9 cellular contexts compared by ENCODE assay signal in genomic region chr9:37801959-37802711, GRCh38. TPM values are rescaled to one million over a fixed set of nuclear protein-coding genes. Genes with fewer than 3 reads are reported as not detected.
DNase-seq lines count a peak whose midpoint lies in the region; ATAC-seq, FAIRE-seq and TF ChIP-seq lines count a peak whose summit lies in the region.
"Had no signal": no experiment of that assay in that cellular context is flagged by ENCODE, and none has a peak within 500 bp of the region (broad histone marks: within the 10 kb centered on the region; RNA-seq: fewer than 3 reads in every experiment).

No MANE protein-coding gene starts in this region.

- H3K27me3 Mint-ChIP-seq in CD8-positive, alpha-beta memory T cell: no peaks in the 10 kb centered on the region

- dilution Hi-C loops in endothelial cell of umbilical vein (cut with MboI; ENCODE audit: extremely low pct_ligation_motif_present, low sequenced_read_pairs): no loop called here

- TF ChIP-seq POLR2A in endothelial cell of umbilical vein (IDR thresholded peaks at IDR 0.05; ENCODE audit: low read depth, low read length) (no peak), ovary (IDR thresholded peaks at IDR 0.05) (no peak), H54 (IDR thresholded peaks at IDR 0.05; ENCODE audit: low read depth, low read length) (no peak)

- H3K27ac Mint-ChIP-seq in CD8-positive, alpha-beta memory T cell: peak overlapping the region; percentile 12 to 95 (median 88)

- H3K4me2 ChIP-seq in OCI-LY3 (ENCODE audit: low read length) (peak overlapping the region; percentile 96), endothelial cell of umbilical vein (ENCODE audit: insufficient read depth, low read length) (peak overlapping the region; percentile 94)

- no peaks in the 10 kb centered on the region for H3K9me3 Mint-ChIP-seq in CD8-positive, alpha-beta memory T cell

- H3K36me3 Mint-ChIP-seq in CD8-positive, alpha-beta memory T cell: peaks cover 0 to 11% (median 2%) of the 10 kb centered on the region in 3 donors

- peak overlapping the region; percentile 92 for H3K4me3 ChIP-seq in CD8-positive, alpha-beta memory T cell (ENCODE audit: low read length)
- H3K4me3 ChIP-seq in OCI-LY3 (ENCODE audit: low read length): peak overlapping the region; percentile 93
- peak overlapping the region; percentile 23 to 64 (median 63) for H3K4me3 ChIP-seq in endothelial cell of umbilical vein (replicated peaks in 1 of 3; ENCODE audit: insufficient read depth in 1 of 3, low read depth in 1 of 3, low read length in 3 of 3)
- peak overlapping the region; percentile 99 for H3K4me3 ChIP-seq in ovary

- H4K20me1 ChIP-seq in OCI-LY3 (ENCODE audit: insufficient read depth, low read length) (peaks cover 28% of the 10 kb centered on the region), endothelial cell of umbilical vein (replicated peaks; ENCODE audit: control insufficient read depth, extremely low read depth, insufficient read depth, low read length) (peaks cover 7% of the 10 kb centered on the region)

- BruUV-seq in endothelial cell of umbilical vein (replicated peaks; lab: Mats Ljungman, UMichigan): TSS peak; percentile 58

- peak overlapping the region; percentile 88 to 99 (median 94) for H3K4me3 Mint-ChIP-seq in CD8-positive, alpha-beta memory T cell

- POLR2A ChIA-PET in CD8-positive, alpha-beta memory T cell (lab: Charles Lee): interaction anchor here (1.9 kb wide), 1 partner anchor 18 kb away, joined by 10 read pairs; the partner anchor contains the start of gene EXOSC3
- POLR2A ChIA-PET in endothelial cell of umbilical vein (lab: Charles Lee): interaction anchor here (1.8 kb wide), 1 partner anchor 17 kb away, joined by 7 read pairs; the partner anchor contains the start of gene EXOSC3

- no peak for ATAC-seq in HG02970 (IDR thresholded peaks at IDR 0.05; ENCODE audit: low FRiP score, unreplicated experiment)
- no peak for ATAC-seq in HG03432 (IDR thresholded peaks at IDR 0.05; ENCODE audit: unreplicated experiment)

- no peaks in the 10 kb centered on the region for H3K36me3 ChIP-seq in CD8-positive, alpha-beta memory T cell (ENCODE audit: insufficient read depth, low read length)
- H3K36me3 ChIP-seq in OCI-LY3 (replicated peaks; ENCODE audit: low read depth, low read length) (peaks cover 9% of the 10 kb centered on the region), endothelial cell of umbilical vein (ENCODE audit: control insufficient read depth in 2 of 2, extremely low read depth in 1 of 2, insufficient read depth in 2 of 2, low read length in 2 of 2) (no peaks in the 10 kb centered on the region), ovary (no peaks in the 10 kb centered on the region)

- peaks cover 44 to 60% (median 53%) of the 10 kb centered on the region in 3 donors for H3K4me1 Mint-ChIP-seq in CD8-positive, alpha-beta memory T cell

- peaks cover 32% of the 10 kb centered on the region for H3K4me1 ChIP-seq in CD8-positive, alpha-beta memory T cell (ENCODE audit: insufficient read depth, low read length)
- H3K4me1 ChIP-seq in OCI-LY3 (ENCODE audit: low read length) (peaks cover 22% of the 10 kb centered on the region), endothelial cell of umbilical vein (ENCODE audit: control insufficient read depth, extremely low read depth, insufficient read depth, low read length) (peaks cover 14% of the 10 kb centered on the region), ovary (ENCODE audit: insufficient read depth) (peaks cover 19% of the 10 kb centered on the region)

- H3K9me3 ChIP-seq in CD8-positive, alpha-beta memory T cell (ENCODE audit: low read length): no peaks in the 10 kb centered on the region
- H3K9me3 ChIP-seq in OCI-LY3 (ENCODE audit: insufficient read depth, low read length) (no peaks in the 10 kb centered on the region), endothelial cell of umbilical vein (replicated peaks; ENCODE audit: control insufficient read depth, insufficient read depth, low read length) (no peaks in the 10 kb centered on the region), ovary (no peaks in the 10 kb centered on the region)

- 41 to 54% (median 42%) methylated on average over 10 of the region's 10 CpGs for WGBS in ovary, 3 donors

- TF ChIP-seq EP300 in ovary (IDR thresholded peaks at IDR 0.05): no peak

- peak overlapping the region; percentile 65 for H3K27ac ChIP-seq in CD8-positive, alpha-beta memory T cell (ENCODE audit: low read depth, low read length)
- H3K27ac ChIP-seq in OCI-LY3 (ENCODE audit: low read length) (no peak overlapping the region), endothelial cell of umbilical vein (ENCODE audit: insufficient read depth, low read depth, low read length) (no peak overlapping the region), ovary (no peak overlapping the region)

- intact Hi-C loops in endothelial cell of umbilical vein (cut with micrococcal nuclease) (loop anchor here (2.0 to 5.0 kb wide), 3 partner anchors 49 to 590 kb away; partner anchors contain the start of genes ALDH1B1, SLC25A51 and TRMT10B), ovary (cut with DNase I) (no loop called here)

- CTCF ChIA-PET in CD8-positive, alpha-beta memory T cell (lab: Charles Lee): interaction anchor here (1.3 kb wide), 1 partner anchor 11 kb away, joined by 3 read pairs; no protein-coding TSS in a partner anchor
- CTCF ChIA-PET in endothelial cell of umbilical vein (lab: Charles Lee): interaction anchor here (1.1 kb wide), 1 partner anchor 461 kb away, joined by 3 read pairs; no protein-coding TSS in a partner anchor

- no peak for TF ChIP-seq CTCF in OCI-LY3 (IDR thresholded peaks at IDR 0.05; ENCODE audit: low read depth, low read length)
- no peak for TF ChIP-seq CTCF in endothelial cell of umbilical vein (IDR thresholded peaks at IDR 0.05; ENCODE audit: extremely low read depth in 1 of 2, insufficient read depth in 1 of 2, low read depth in 1 of 2, low read length in 2 of 2)
- TF ChIP-seq CTCF in ovary (IDR thresholded peaks at IDR 0.05): no peak

- no peak for DNase-seq in CD8-positive, alpha-beta memory T cell
- no peak for DNase-seq in endothelial cell of umbilical vein (ENCODE audit: low read depth, low spot score)
- DNase-seq in ovary: no peak
- DNase-seq in cerebellar cortex (ENCODE audit: low spot score): no peak
- DNase-seq in H54 (ENCODE audit: insufficient read length, low spot score): no peak
- DNase-seq: NCI-H774 had no signal

- FAIRE-seq in endothelial cell of umbilical vein (lab: Jason Lieb, UNC): no peak
- FAIRE-seq in H54 (lab: Jason Lieb, UNC): no peak

- H2AFZ ChIP-seq in OCI-LY3 (ENCODE audit: low read depth, low read length) (no peak overlapping the region), endothelial cell of umbilical vein (ENCODE audit: low read depth, low read length) (no peak overlapping the region)

- no peaks in the 10 kb centered on the region for H3K27me3 ChIP-seq in CD8-positive, alpha-beta memory T cell (ENCODE audit: insufficient read depth, low read length, poor library complexity, severe bottlenecking)
- H3K27me3 ChIP-seq in OCI-LY3 (ENCODE audit: low read depth, low read length): no peaks in the 10 kb centered on the region
- H3K27me3 ChIP-seq in endothelial cell of umbilical vein (ENCODE audit: control insufficient read depth in 2 of 2, insufficient read depth in 2 of 2, low read length in 2 of 2): no peaks in the 10 kb centered on the region
- H3K27me3 ChIP-seq in ovary: no peaks in the 10 kb centered on the region

- H3K9me1 ChIP-seq in endothelial cell of umbilical vein (replicated peaks; ENCODE audit: control insufficient read depth, extremely low read depth, insufficient read depth, low read length): no peaks in the 10 kb centered on the region

- H3K9ac ChIP-seq in OCI-LY3 (ENCODE audit: low read length) (peak overlapping the region; percentile 82), endothelial cell of umbilical vein (replicated peaks; ENCODE audit: extremely low read depth, insufficient read depth, low read length) (peak overlapping the region; percentile 67)

- peaks cover 58% of the 10 kb centered on the region for H3K79me2 ChIP-seq in OCI-LY3 (ENCODE audit: low read length)
- H3K79me2 ChIP-seq in endothelial cell of umbilical vein (ENCODE audit: control insufficient read depth, insufficient read depth, low read length): peaks cover 52% of the 10 kb centered on the region

RNA-seq across cellular contexts. Expression of gene DCAF10, which starts 1.5 kb away (rescaled TPM):
- 10 to 100 TPM; 14.9 to 15.1 TPM for total RNA-seq in CD8-positive, alpha-beta memory T cell
- polyA plus RNA-seq in CD8-positive, alpha-beta memory T cell: 27.2 TPM
- total RNA-seq in endothelial cell of umbilical vein (20.0 and 21.5 TPM in 2 replicates), ovary (10 to 100 TPM; 15.9 to 39.8 (median 26.6) TPM)
- polyA plus RNA-seq in endothelial cell of umbilical vein (11.3 and 13.1 TPM in 2 replicates), ovary (10 to 100 TPM in 1 of 2 donors, 1 to 10 TPM in 1; 9.0 to 16.4 TPM)
- polyA plus RNA-seq in endothelial cell of umbilical vein (2011; cell fraction: cytosol; rRNA removed): 13.1 and 13.4 TPM in 2 replicates
- polyA plus RNA-seq in endothelial cell of umbilical vein (2011; cell fraction: nucleus; rRNA removed): 18.3 and 21.1 TPM in 2 replicates
- 16.7 and 20.9 TPM in 2 replicates for polyA plus RNA-seq in endothelial cell of umbilical vein (2012)
- 53.2 and 54.3 TPM in 2 replicates for polyA minus RNA-seq in endothelial cell of umbilical vein
- 17.3 TPM for polyA minus RNA-seq in endothelial cell of umbilical vein (2011; cell fraction: cytosol; rRNA and poly(A)+ RNA removed)
- 20.3 and 33.5 TPM in 2 replicates for polyA minus RNA-seq in endothelial cell of umbilical vein (2011; cell fraction: nucleus; rRNA and poly(A)+ RNA removed)

RNA-seq across cellular contexts. Expression of gene EXOSC3, which starts 17.3 kb away (rescaled TPM):
- total RNA-seq in CD8-positive, alpha-beta memory T cell: 100 to 1,000 TPM; 107 to 112 TPM
- 23.8 TPM for polyA plus RNA-seq in CD8-positive, alpha-beta memory T cell
- total RNA-seq in endothelial cell of umbilical vein (38.0 and 39.1 TPM in 2 replicates), ovary (10 to 100 TPM; 28.8 to 40.0 (median 35.2) TPM)
- polyA plus RNA-seq in endothelial cell of umbilical vein (21.5 and 25.0 TPM in 2 replicates), ovary (10 to 100 TPM; 21.1 to 21.8 TPM)
- 16.2 and 18.4 TPM in 2 replicates for polyA plus RNA-seq in endothelial cell of umbilical vein (2011; cell fraction: cytosol; rRNA removed)
- polyA plus RNA-seq in endothelial cell of umbilical vein (2011; cell fraction: nucleus; rRNA removed): 9.7 and 13.0 TPM in 2 replicates
- polyA plus RNA-seq in endothelial cell of umbilical vein (2012): 28.8 and 31.4 TPM in 2 replicates
- 14.2 and 26.6 TPM in 2 replicates for polyA minus RNA-seq in endothelial cell of umbilical vein
- polyA minus RNA-seq in endothelial cell of umbilical vein (2011; cell fraction: cytosol; rRNA and poly(A)+ RNA removed): 51.2 TPM
- 18.0 and 34.6 TPM in 2 replicates for polyA minus RNA-seq in endothelial cell of umbilical vein (2011; cell fraction: nucleus; rRNA and poly(A)+ RNA removed)

RNA-seq across cellular contexts. Expression of gene TRMT10B, which starts 48.5 kb away (rescaled TPM):
- total RNA-seq in CD8-positive, alpha-beta memory T cell: 10 to 100 TPM; 10.0 to 12.0 TPM
- polyA plus RNA-seq in CD8-positive, alpha-beta memory T cell: 16.2 TPM
- total RNA-seq in endothelial cell of umbilical vein (5.2 and 7.0 TPM in 2 replicates), ovary (10 to 100 TPM in 4 of 7 donors, 1 to 10 TPM in 3; 6.7 to 13.6 (median 12.1) TPM)
- polyA plus RNA-seq in endothelial cell of umbilical vein (2.5 and 3.0 TPM in 2 replicates), ovary (1 to 10 TPM; 9.3 to 9.9 TPM)
- polyA plus RNA-seq in endothelial cell of umbilical vein (2011; cell fraction: cytosol; rRNA removed): 4.8 and 5.2 TPM in 2 replicates
- 6.9 and 8.3 TPM in 2 replicates for polyA plus RNA-seq in endothelial cell of umbilical vein (2011; cell fraction: nucleus; rRNA removed)
- 7.0 and 7.4 TPM in 2 replicates for polyA plus RNA-seq in endothelial cell of umbilical vein (2012)
- 3.9 and 4.6 TPM in 2 replicates for polyA minus RNA-seq in endothelial cell of umbilical vein
- polyA minus RNA-seq in endothelial cell of umbilical vein (2011; cell fraction: cytosol; rRNA and poly(A)+ RNA removed): 1.5 TPM
- polyA minus RNA-seq in endothelial cell of umbilical vein (2011; cell fraction: nucleus; rRNA and poly(A)+ RNA removed): 3.7 and 4.7 TPM in 2 replicates
